In genomic region chr12:127148318-127148717, GRCh38 we compare ENCODE assay signal across 32 cellular contexts.
"Had no signal": no experiment of that assay in that cellular context is flagged by ENCODE, and none has a peak within 500 bp of the region (broad histone marks: within the 10 kb centered on the region; RNA-seq: fewer than 3 reads in every experiment).

No MANE protein-coding gene starts in this region.

- H3K4me1 ChIP-seq: adrenal gland had no signal

- ATAC-seq: activated naive CD4-positive, alpha-beta T cell treated with anti-CD3 and anti-CD28 coated beads, Interleukin-2, amount 50 U/mL, for 72 hours; activated T-cell treated with anti-CD3 and anti-CD28 coated beads, Interleukin-2, amount 50 U/mL, for 4 hours; body of pancreas; PC-3; Right ventricle myocardium inferior had no signal

- H3K9me3 ChIP-seq: adrenal gland, body of pancreas, MG63 had no signal

- H3K9me3 Mint-ChIP-seq: activated CD4-positive, alpha-beta memory T cell treated with anti-CD3 and anti-CD28 coated beads for 36 hours; activated naive CD4-positive, alpha-beta T cell treated with anti-CD3 and anti-CD28 coated beads for 36 hours; activated naive CD4-positive, alpha-beta T cell treated with anti-CD3 and anti-CD28 coated beads, Interleukin-2, amount 50 U/mL, for 72 hours; activated T-cell treated with anti-CD3 and anti-CD28 coated beads, Interleukin-2, amount 50 U/mL, for 4 hours; activated T-helper 1 cell treated with anti-CD3 and anti-CD28 coated beads, Interleukin-12 subunit alpha, Interleukin-12 subunit beta, Interleukin-2, Interleukin-4 antibody, amounts not matched to agents 30 ng/mL and 10 ng/mL and 1 ng/mL, durations not matched to agents 14 hours and 24 hours and 36 hours had no signal

- H3K27ac Mint-ChIP-seq: activated CD4-positive, alpha-beta memory T cell treated with anti-CD3 and anti-CD28 coated beads for 36 hours; activated naive CD4-positive, alpha-beta T cell treated with anti-CD3 and anti-CD28 coated beads for 36 hours; activated naive CD4-positive, alpha-beta T cell treated with anti-CD3 and anti-CD28 coated beads, Interleukin-2, amount 50 U/mL, for 72 hours; activated T-helper 1 cell treated with anti-CD3 and anti-CD28 coated beads, Interleukin-12 subunit alpha, Interleukin-12 subunit beta, Interleukin-2, Interleukin-4 antibody, amounts not matched to agents 30 ng/mL and 10 ng/mL and 1 ng/mL, durations not matched to agents 14 hours and 24 hours and 36 hours had no signal

- DNase-seq: activated CD4-positive, alpha-beta memory T cell treated with anti-CD3 and anti-CD28 coated beads for 36 hours; activated CD4-positive, alpha-beta T cell treated with anti-CD3 and anti-CD28 coated beads, Interleukin-2, amount 50 U/mL, for 1 hour; activated CD8-positive, alpha-beta memory T cell treated with anti-CD3 and anti-CD28 coated beads, Interleukin-2, amount 50 U/mL, for 4 hours; activated gamma-delta T cell treated with Interleukin-2 at 50 U/mL for 16 hours; activated naive CD4-positive, alpha-beta T cell treated with anti-CD3 and anti-CD28 coated beads for 36 hours; activated T-cell treated with anti-CD3 and anti-CD28 coated beads for 4 hours; activated T-cell treated with anti-CD3 and anti-CD28 coated beads, Interleukin-2, amount 50 U/mL, for 4 hours; adrenal gland; body of pancreas; Kasumi-1; MG63; NCI-H1048; NCI-H1105 treated with DMSO at 0.1 percent for 48 hours; NCI-H1436; NCI-H1694; NCI-H1930; NCI-H2107; NCI-H2171; NCI-H510A; NCI-H526; NCI-H748 treated with DMSO at 0.1 percent for 48 hours; NK-92 treated with Interleukin-12 subunit alpha and Interleukin-12 subunit beta, amount 100 ng/mL, for 24 hours; PC-3; SIG-M5; SW 1271; T1000; WERI-Rb-1 had no signal

- H3K27ac ChIP-seq: adrenal gland, body of pancreas, breast epithelium, RWPE1, WERI-Rb-1 had no signal

- H3K4me3 Mint-ChIP-seq: activated CD4-positive, alpha-beta memory T cell treated with anti-CD3 and anti-CD28 coated beads for 36 hours; activated naive CD4-positive, alpha-beta T cell treated with anti-CD3 and anti-CD28 coated beads for 36 hours; activated T-cell treated with anti-CD3 and anti-CD28 coated beads, Interleukin-2, amount 50 U/mL, for 4 hours; activated T-helper 1 cell treated with anti-CD3 and anti-CD28 coated beads, Interleukin-12 subunit alpha, Interleukin-12 subunit beta, Interleukin-2, Interleukin-4 antibody, amounts not matched to agents 30 ng/mL and 10 ng/mL and 1 ng/mL, durations not matched to agents 14 hours and 24 hours and 36 hours had no signal

- H3K4me3 ChIP-seq: adrenal gland, body of pancreas, breast epithelium, MG63 had no signal

- H3K36me3 ChIP-seq: adrenal gland, breast epithelium, MG63, WERI-Rb-1 had no signal

- H3K27me3 ChIP-seq: adrenal gland, body of pancreas, breast epithelium, MG63 had no signal
